Comparison of ENCODE assay signal across 1 cellular context in the genomic region with DNA sequence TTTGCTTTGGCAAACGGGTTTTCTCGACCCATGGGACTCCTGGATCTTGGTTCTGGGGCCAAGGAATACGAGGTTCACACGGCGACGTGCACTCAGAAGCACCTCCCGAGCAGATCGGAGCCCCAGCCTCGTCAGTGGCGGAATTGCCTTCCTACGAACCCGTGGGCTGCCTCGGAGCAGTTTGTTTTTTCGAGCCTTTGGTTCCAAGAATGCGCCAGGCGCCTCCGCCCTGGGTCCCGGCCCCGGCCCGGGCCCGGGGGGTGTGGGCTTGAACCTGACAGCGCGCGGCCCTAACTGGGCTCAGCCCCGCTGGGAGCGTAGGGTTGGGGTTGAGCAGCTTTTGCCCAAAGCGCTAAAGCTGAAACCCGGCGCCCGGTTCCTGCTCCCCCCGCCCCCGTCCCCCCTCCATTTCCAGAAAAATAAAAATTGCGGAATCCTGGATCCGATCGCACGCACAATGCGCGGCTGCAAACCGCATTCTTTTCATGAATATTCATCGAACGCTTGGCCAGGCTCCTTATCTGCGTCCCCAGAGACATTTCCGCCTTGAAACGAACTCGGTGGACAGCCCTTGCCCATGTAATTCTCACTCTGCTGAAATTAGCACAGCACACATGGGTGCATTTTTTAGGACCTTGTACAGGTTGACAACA.
TF ChIP-seq lines count a peak whose summit lies in the region.

No MANE protein-coding gene starts in this region.

TF ChIP-seq in WTC11, 78 proteins besides CTCF, POLR2A, EP300 and RAD21 (continued from another document):
- TF ChIP-seq, protein P1, sequence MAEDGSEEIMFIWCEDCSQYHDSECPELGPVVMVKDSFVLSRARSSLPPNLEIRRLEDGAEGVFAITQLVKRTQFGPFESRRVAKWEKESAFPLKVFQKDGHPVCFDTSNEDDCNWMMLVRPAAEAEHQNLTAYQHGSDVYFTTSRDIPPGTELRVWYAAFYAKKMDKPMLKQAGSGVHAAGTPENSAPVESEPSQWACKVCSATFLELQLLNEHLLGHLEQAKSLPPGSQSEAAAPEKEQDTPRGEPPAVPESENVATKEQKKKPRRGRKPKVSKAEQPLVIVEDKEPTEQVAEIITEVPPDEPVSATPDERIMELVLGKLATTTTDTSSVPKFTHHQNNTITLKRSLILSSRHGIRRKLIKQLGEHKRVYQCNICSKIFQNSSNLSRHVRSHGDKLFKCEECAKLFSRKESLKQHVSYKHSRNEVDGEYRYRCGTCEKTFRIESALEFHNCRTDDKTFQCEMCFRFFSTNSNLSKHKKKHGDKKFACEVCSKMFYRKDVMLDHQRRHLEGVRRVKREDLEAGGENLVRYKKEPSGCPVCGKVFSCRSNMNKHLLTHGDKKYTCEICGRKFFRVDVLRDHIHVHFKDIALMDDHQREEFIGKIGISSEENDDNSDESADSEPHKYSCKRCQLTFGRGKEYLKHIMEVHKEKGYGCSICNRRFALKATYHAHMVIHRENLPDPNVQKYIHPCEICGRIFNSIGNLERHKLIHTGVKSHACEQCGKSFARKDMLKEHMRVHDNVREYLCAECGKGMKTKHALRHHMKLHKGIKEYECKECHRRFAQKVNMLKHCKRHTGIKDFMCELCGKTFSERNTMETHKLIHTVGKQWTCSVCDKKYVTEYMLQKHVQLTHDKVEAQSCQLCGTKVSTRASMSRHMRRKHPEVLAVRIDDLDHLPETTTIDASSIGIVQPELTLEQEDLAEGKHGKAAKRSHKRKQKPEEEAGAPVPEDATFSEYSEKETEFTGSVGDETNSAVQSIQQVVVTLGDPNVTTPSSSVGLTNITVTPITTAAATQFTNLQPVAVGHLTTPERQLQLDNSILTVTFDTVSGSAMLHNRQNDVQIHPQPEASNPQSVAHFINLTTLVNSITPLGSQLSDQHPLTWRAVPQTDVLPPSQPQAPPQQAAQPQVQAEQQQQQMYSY (CRISPR knock-in tag; IDR thresholded peaks at IDR 0.05) = 0 out of 2 replicates have a peak, but pooled peaks have one; percentile 11
- TF ChIP-seq, protein P2, sequence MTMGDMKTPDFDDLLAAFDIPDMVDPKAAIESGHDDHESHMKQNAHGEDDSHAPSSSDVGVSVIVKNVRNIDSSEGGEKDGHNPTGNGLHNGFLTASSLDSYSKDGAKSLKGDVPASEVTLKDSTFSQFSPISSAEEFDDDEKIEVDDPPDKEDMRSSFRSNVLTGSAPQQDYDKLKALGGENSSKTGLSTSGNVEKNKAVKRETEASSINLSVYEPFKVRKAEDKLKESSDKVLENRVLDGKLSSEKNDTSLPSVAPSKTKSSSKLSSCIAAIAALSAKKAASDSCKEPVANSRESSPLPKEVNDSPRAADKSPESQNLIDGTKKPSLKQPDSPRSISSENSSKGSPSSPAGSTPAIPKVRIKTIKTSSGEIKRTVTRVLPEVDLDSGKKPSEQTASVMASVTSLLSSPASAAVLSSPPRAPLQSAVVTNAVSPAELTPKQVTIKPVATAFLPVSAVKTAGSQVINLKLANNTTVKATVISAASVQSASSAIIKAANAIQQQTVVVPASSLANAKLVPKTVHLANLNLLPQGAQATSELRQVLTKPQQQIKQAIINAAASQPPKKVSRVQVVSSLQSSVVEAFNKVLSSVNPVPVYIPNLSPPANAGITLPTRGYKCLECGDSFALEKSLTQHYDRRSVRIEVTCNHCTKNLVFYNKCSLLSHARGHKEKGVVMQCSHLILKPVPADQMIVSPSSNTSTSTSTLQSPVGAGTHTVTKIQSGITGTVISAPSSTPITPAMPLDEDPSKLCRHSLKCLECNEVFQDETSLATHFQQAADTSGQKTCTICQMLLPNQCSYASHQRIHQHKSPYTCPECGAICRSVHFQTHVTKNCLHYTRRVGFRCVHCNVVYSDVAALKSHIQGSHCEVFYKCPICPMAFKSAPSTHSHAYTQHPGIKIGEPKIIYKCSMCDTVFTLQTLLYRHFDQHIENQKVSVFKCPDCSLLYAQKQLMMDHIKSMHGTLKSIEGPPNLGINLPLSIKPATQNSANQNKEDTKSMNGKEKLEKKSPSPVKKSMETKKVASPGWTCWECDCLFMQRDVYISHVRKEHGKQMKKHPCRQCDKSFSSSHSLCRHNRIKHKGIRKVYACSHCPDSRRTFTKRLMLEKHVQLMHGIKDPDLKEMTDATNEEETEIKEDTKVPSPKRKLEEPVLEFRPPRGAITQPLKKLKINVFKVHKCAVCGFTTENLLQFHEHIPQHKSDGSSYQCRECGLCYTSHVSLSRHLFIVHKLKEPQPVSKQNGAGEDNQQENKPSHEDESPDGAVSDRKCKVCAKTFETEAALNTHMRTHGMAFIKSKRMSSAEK (CRISPR knock-in tag; IDR thresholded peaks at IDR 0.05; ENCODE audit: borderline replicate concordance) = no peak
- no peak for TF ChIP-seq OVOL2 (CRISPR knock-in tag; IDR thresholded peaks at IDR 0.05; ENCODE audit: borderline replicate concordance)
- TF ChIP-seq IRF2 (CRISPR knock-in tag; IDR thresholded peaks at IDR 0.05; ENCODE audit: borderline replicate concordance, low read depth) = no peak
